ENCODE assay signal across 8 cellular contexts in the genomic region with DNA sequence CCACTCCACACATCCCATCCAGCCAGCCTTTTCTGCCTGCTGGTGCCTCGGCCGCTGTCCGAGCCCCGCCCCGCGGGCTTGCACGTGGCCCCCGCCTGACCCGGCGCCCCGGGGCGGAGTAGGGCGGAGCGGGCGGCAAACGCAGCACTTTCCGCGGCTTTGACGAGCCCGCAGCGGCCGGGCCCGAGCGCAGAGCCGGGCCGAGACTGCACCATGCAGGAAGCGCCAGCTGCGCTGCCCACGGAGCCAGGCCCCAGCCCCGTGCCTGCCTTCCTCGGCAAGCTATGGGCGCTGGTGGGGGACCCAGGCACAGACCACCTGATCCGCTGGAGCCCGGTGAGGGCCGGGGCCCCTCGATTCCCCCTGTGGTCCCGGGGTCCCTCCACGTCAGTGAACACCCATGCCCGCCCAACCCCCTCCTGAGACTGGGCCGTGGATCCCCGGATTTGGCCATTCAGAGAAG. TPM values are rescaled to one million over a fixed set of nuclear protein-coding genes. Genes with fewer than 3 reads are reported as not detected.
DNase-seq lines count a peak whose midpoint lies in the region; ATAC-seq lines count a peak whose summit lies in the region.

A gene with protein sequence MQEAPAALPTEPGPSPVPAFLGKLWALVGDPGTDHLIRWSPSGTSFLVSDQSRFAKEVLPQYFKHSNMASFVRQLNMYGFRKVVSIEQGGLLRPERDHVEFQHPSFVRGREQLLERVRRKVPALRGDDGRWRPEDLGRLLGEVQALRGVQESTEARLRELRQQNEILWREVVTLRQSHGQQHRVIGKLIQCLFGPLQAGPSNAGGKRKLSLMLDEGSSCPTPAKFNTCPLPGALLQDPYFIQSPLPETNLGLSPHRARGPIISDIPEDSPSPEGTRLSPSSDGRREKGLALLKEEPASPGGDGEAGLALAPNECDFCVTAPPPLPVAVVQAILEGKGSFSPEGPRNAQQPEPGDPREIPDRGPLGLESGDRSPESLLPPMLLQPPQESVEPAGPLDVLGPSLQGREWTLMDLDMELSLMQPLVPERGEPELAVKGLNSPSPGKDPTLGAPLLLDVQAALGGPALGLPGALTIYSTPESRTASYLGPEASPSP (plus strand): TSS at position 147 of the 463 bp plus-strand sequence. CDS start 67 bp downstream, at position 214.

- WGBS in adipose tissue, 3 donors = 2 to 4% (median 2%) methylated on average over 34 to 41 of the region's 41 CpGs
- no CpG with 5 or more reads among the region's 41 CpGs for WGBS in iPS DF 6.9 (ENCODE audit: insufficient coverage, insufficient read length)

- H3K4me3 ChIP-seq in H7 (ENCODE audit: insufficient read depth, low read depth, low read length) (peak within 1 kb of the TSS; percentile 43), iPS DF 6.9 (ENCODE audit: low read length) (peak within 1 kb of the TSS; percentile 21; the same call in 1 of the 2 replicates), skeletal muscle cell (ENCODE audit: low read depth, low read length) (peak within 1 kb of the TSS; percentile 36)

- H3K9me3 ChIP-seq in iPS DF 6.9 (ENCODE audit: control insufficient read depth, insufficient read depth, low read length) = no peaks in the 10 kb centered on the region

- no peak within 1 kb of the TSS for H3K27ac ChIP-seq in adipose tissue (ENCODE audit: low read depth, low read length)
- no peak within 1 kb of the TSS for H3K27ac ChIP-seq in iPS DF 6.9 (ENCODE audit: low read length)

- DNase-seq in 8988T = peak; percentile 49
- peak; percentile 90 for DNase-seq in H7
- no peak for DNase-seq in iPS DF 6.9 (ENCODE audit: low read depth, low spot score)
- no peak for DNase-seq in skeletal muscle cell (ENCODE audit: low read depth)
- DNase-seq in retina = no peak
- no peak for DNase-seq in NCI-H82 treated with DMSO at 0.1 percent for 48 hours (lab: John Stamatoyannopoulos, UW; ENCODE audit: unreplicated experiment)

- no peak for ATAC-seq in HG02571 (IDR thresholded peaks at IDR 0.05; ENCODE audit: unreplicated experiment)

- H3K27me3 ChIP-seq in H7 (ENCODE audit: control insufficient read depth, insufficient read depth, low read length) (peaks cover 99% of the 10 kb centered on the region), iPS DF 6.9 (ENCODE audit: control insufficient read depth, insufficient read depth, low read length) (peaks cover 90% of the 10 kb centered on the region)

- no peaks in the 10 kb centered on the region for H3K36me3 ChIP-seq in H7 (replicated peaks; ENCODE audit: control insufficient read depth, insufficient read depth, low read length)
- no peaks in the 10 kb centered on the region; the same call in 1 of the 2 replicates for H3K36me3 ChIP-seq in iPS DF 6.9 (ENCODE audit: control insufficient read depth, insufficient read depth, low read length)

- H3K4me1 ChIP-seq in iPS DF 6.9 (ENCODE audit: control insufficient read depth, insufficient read depth, low read length) = peaks cover 10% of the 10 kb centered on the region

RNA-seq across cellular contexts. Expression of the gene that starts here (rescaled TPM):
- 1.6 and 4.0 TPM in 2 replicates for total RNA-seq in H7 (2014; rRNA removed; shearing (Covaris generic))
- polyA plus RNA-seq in adipose tissue = 10 to 100 TPM; 30.3 to 62.2 (median 42.1) TPM

Comparison
In these comparisons a context has a peak if more than half of its experiments do, and no peak if none do; other contexts are left out.
1. DNase-seq: peak in 8988T (single experiment) and H7 (single experiment); none in iPS DF 6.9 (single experiment), skeletal muscle cell (single experiment), retina (single experiment) and NCI-H82 treated with DMSO at 0.1 percent for 48 hours (single experiment).
2. Peak in every context shown above with its lines, with median percentiles within 50 percentile points of each other: H3K4me3 ChIP-seq.